ENCODE assay signal across 30 cellular contexts in genomic region chr5:3622961-3623360, GRCh38. TPM values are rescaled to one million over a fixed set of nuclear protein-coding genes. Genes with fewer than 3 reads are reported as not detected.
"Had no signal": no experiment of that assay in that cellular context is flagged by ENCODE, and none has a peak within 500 bp of the region (broad histone marks: within the 10 kb centered on the region; RNA-seq: fewer than 3 reads in every experiment).

No MANE protein-coding gene starts in this region.

- H3K9me3 ChIP-seq: colonic mucosa, esophagus muscularis mucosa, esophagus squamous epithelium, gastrocnemius medialis, gastroesophageal sphincter, heart left ventricle, heart right ventricle had no signal

- H3K27ac ChIP-seq: colonic mucosa, coronary artery, dorsolateral prefrontal cortex, epithelial cell of prostate, esophagus muscularis mucosa, esophagus squamous epithelium, foreskin keratinocyte, gastrocnemius medialis, gastroesophageal sphincter, heart left ventricle, heart right ventricle had no signal

- DNase-seq: colonic mucosa; cortex of kidney; dermis blood vessel endothelial cell; dorsolateral prefrontal cortex; effector CD4-positive, alpha-beta T cell; effector CD8-positive, alpha-beta T cell; effector memory CD8-positive, alpha-beta T cell; endodermal cell; erythroblast; esophagus squamous epithelium; foreskin fibroblast; foreskin keratinocyte; foreskin melanocyte; gastrocnemius medialis; glutamatergic neuron; head of caudate nucleus; heart left ventricle; heart right ventricle had no signal

- H3K4me3 Mint-ChIP-seq: dendritic cell treated with granulocyte-macrophage colony-stimulating factor and Interleukin-4, amounts not matched to agents 40 ng/mL and 50 ng/mL, for 4 days; effector memory CD8-positive, alpha-beta T cell; endodermal cell had no signal

- H3K27me3 ChIP-seq: colonic mucosa, foreskin keratinocyte had no signal

- H3K27me3 Mint-ChIP-seq: dendritic cell treated with granulocyte-macrophage colony-stimulating factor and Interleukin-4, amounts not matched to agents 40 ng/mL and 50 ng/mL, for 4 days; effector memory CD8-positive, alpha-beta T cell had no signal

- H3K9me3 Mint-ChIP-seq: dendritic cell treated with granulocyte-macrophage colony-stimulating factor and Interleukin-4, amounts not matched to agents 40 ng/mL and 50 ng/mL, for 4 days had no signal

- H3K4me3 ChIP-seq: colonic mucosa, coronary artery, dorsolateral prefrontal cortex, esophagus muscularis mucosa, esophagus squamous epithelium, gastrocnemius medialis, gastroesophageal sphincter, heart left ventricle, heart right ventricle had no signal

- H3K27ac Mint-ChIP-seq: dendritic cell treated with granulocyte-macrophage colony-stimulating factor and Interleukin-4, amounts not matched to agents 40 ng/mL and 50 ng/mL, for 4 days; effector memory CD8-positive, alpha-beta T cell; endodermal cell had no signal

- FAIRE-seq: colon, endometrium, endothelial cell of umbilical vein, frontal cortex had no signal

- H3K4me1 ChIP-seq: colonic mucosa, esophagus muscularis mucosa, esophagus squamous epithelium, foreskin keratinocyte, gastrocnemius medialis, gastroesophageal sphincter, heart left ventricle, heart right ventricle had no signal

- H3K4me1 Mint-ChIP-seq: endodermal cell had no signal

- H3K36me3 ChIP-seq: colonic mucosa, esophagus muscularis mucosa, esophagus squamous epithelium, gastrocnemius medialis, gastroesophageal sphincter, heart left ventricle, heart right ventricle had no signal

RNA-seq across cellular contexts. Expression of gene IRX1, which starts 27.3 kb away (rescaled TPM):
- total RNA-seq: colonic mucosa, dermis microvascular lymphatic vessel endothelial cell, endothelial cell of umbilical vein, fibroblast of lung, fibroblast of villous mesenchyme, gastrocnemius medialis had no signal
- polyA plus RNA-seq: endothelial cell of umbilical vein, fibroblast of lung had no signal
